17 cellular contexts compared by ENCODE assay signal in genomic region chr1:81313289-81313688, GRCh38.
DNase-seq lines count a peak whose midpoint lies in the region; ATAC-seq and TF ChIP-seq lines count a peak whose summit lies in the region.
"Had no signal": no experiment of that assay in that cellular context is flagged by ENCODE, and none has a peak within 500 bp of the region (broad histone marks: within the 10 kb centered on the region; RNA-seq: fewer than 3 reads in every experiment).

No MANE protein-coding gene starts in this region.

- no peak for DNase-seq in heart right ventricle
- no peak for DNase-seq in cardiac septum (ENCODE audit: low spot score)
- no peak for DNase-seq in left ventricle myocardium superior
- DNase-seq in neural progenitor cell (ENCODE audit: low spot score): no peak
- DNase-seq in GM23248: no peak
- no peak for DNase-seq in activated CD8-positive, alpha-beta memory T cell treated with anti-CD3 and anti-CD28 coated beads, Interleukin-2, amount 50 U/mL, for 4 hours
- DNase-seq in left colon: no peak
- DNase-seq: C1 segment of cervical spinal cord; Calu3; CD4-positive, alpha-beta T cell; DMS 273 treated with DMSO at 0.1 percent for 48 hours; DMS79 treated with DMSO at 0.1 percent for 48 hours; GDM1; IMR-90; KBM-7 had no signal

- in situ Hi-C loops in GM23248 (cut with MboI): no loop called here

- H3K27ac ChIP-seq in heart right ventricle (peak overlapping the region in 6 of 10 donors; percentile 20 to 61 (median 54)), HUES6 (ENCODE audit: low read depth, low read length) (no peak overlapping the region), neural progenitor cell (peak overlapping the region; percentile 65), GM23248 (no peak overlapping the region)

- H2AFZ ChIP-seq in neural progenitor cell (replicated peaks): no peak overlapping the region
- no peak overlapping the region for H2AFZ ChIP-seq in GM23248

- H3K36me3 ChIP-seq in heart right ventricle (no peaks in the 10 kb centered on the region), HUES6 (ENCODE audit: control insufficient read depth, insufficient read depth, low read length) (no peaks in the 10 kb centered on the region), neural progenitor cell (no peaks in the 10 kb centered on the region), GM23248 (ENCODE audit: low read depth) (no peaks in the 10 kb centered on the region)

- H3K9me3 ChIP-seq in heart right ventricle (no peaks in the 10 kb centered on the region), HUES6 (ENCODE audit: control insufficient read depth, insufficient read depth, low read depth, low read length) (no peaks in the 10 kb centered on the region), neural progenitor cell (ENCODE audit: low read depth) (no peaks in the 10 kb centered on the region), GM23248 (ENCODE audit: low read depth) (no peaks in the 10 kb centered on the region)

- H3F3A ChIP-seq in neural progenitor cell (ENCODE audit: low read depth) (peaks cover 57% of the 10 kb centered on the region), GM23248 (ENCODE audit: insufficient read depth) (no peaks in the 10 kb centered on the region)

- H3K9me3 Mint-ChIP-seq in neural progenitor cell: peaks cover 5% of the 10 kb centered on the region
- H3K9me3 Mint-ChIP-seq: CD4-positive, alpha-beta T cell had no signal

- WGBS in heart right ventricle, 2 donors: 48 to 63% methylated on average over 4 of the region's 4 CpGs
- 49 to 59% methylated on average over 4 of the region's 4 CpGs for WGBS in GM23248 (ENCODE audit: low coverage in 1 of 2, low lambda C conversion rate in 2 of 2, missing lambda C conversion rate in 2 of 2), 2 experiments

- H3K4me3 ChIP-seq in heart right ventricle: no peak overlapping the region
- H3K4me3 ChIP-seq in HUES6 (ENCODE audit: low read depth, low read length): peak overlapping the region; percentile 42; the same call in 1 of the 2 replicates
- H3K4me3 ChIP-seq in neural progenitor cell: no peak overlapping the region
- H3K4me3 ChIP-seq in GM23248: no peak overlapping the region

- H3K4me2 ChIP-seq in neural progenitor cell (peak overlapping the region; percentile 67), GM23248 (ENCODE audit: unreplicated experiment) (no peak overlapping the region)

- TF ChIP-seq CTCF in heart right ventricle (IDR thresholded peaks at IDR 0.05) (no peak), neural progenitor cell (IDR thresholded peaks at IDR 0.05) (no peak)

- H3K27me3 ChIP-seq in heart right ventricle (no peaks in the 10 kb centered on the region), HUES6 (ENCODE audit: control insufficient read depth, insufficient read depth, low read length) (no peaks in the 10 kb centered on the region), neural progenitor cell (no peaks in the 10 kb centered on the region), GM23248 (replicated peaks; ENCODE audit: insufficient read depth) (peaks cover 15% of the 10 kb centered on the region; the same call in 1 of the 2 replicates)

- intact Hi-C loops in heart right ventricle (cut with DNase I): loop anchor here in 3 of 10 donors (5.0 to 10.0 kb wide), 3 partner anchors 92 to 162 kb away; no protein-coding TSS in a partner anchor
- intact Hi-C loops in cardiac septum (cut with DNase I): loop anchor here (5.0 kb wide), 1 partner anchor 164 kb away; no protein-coding TSS in a partner anchor
- intact Hi-C loops in left ventricle myocardium superior (cut with micrococcal nuclease): loop anchor here (10.0 kb wide), 1 partner anchor 92 kb away; no protein-coding TSS in a partner anchor
- intact Hi-C loops in left colon (cut with DNase I, micrococcal nuclease): no loop called here

- H3K9ac ChIP-seq in HUES6 (ENCODE audit: low read length): no peak overlapping the region
- H3K9ac ChIP-seq in neural progenitor cell: no peak overlapping the region
- no peak overlapping the region for H3K9ac ChIP-seq in GM23248

- H3K4me1 Mint-ChIP-seq in neural progenitor cell: peaks cover 75% of the 10 kb centered on the region
- H3K4me1 Mint-ChIP-seq: B cell had no signal

- H4K20me1 ChIP-seq in neural progenitor cell (ENCODE audit: low read depth) (no peaks in the 10 kb centered on the region), GM23248 (ENCODE audit: insufficient read depth) (no peaks in the 10 kb centered on the region)

- peaks cover 4% of the 10 kb centered on the region for H3K79me2 ChIP-seq in neural progenitor cell (ENCODE audit: low read depth)
- no peaks in the 10 kb centered on the region for H3K79me2 ChIP-seq in GM23248 (ENCODE audit: insufficient read depth)

- H3K4me1 ChIP-seq in heart right ventricle (peaks cover 0 to 33% (median 14%) of the 10 kb centered on the region in 9 donors), HUES6 (ENCODE audit: control insufficient read depth, insufficient read depth, low read length) (peaks cover 65% of the 10 kb centered on the region), neural progenitor cell (peaks cover 94% of the 10 kb centered on the region), GM23248 (ENCODE audit: insufficient read depth) (no peaks in the 10 kb centered on the region)

- ATAC-seq in heart right ventricle (peak in 4 of 8 donors; percentile 36 to 60 (median 44)), left ventricle myocardium superior (peak; percentile 60), left colon (no peak)

- peak overlapping the region; percentile 81 for H3K27ac Mint-ChIP-seq in neural progenitor cell
- H3K27ac Mint-ChIP-seq: B cell; CD4-positive, alpha-beta T cell had no signal

- no peaks in the 10 kb centered on the region for H3K36me3 Mint-ChIP-seq in neural progenitor cell

- H3K4me3 Mint-ChIP-seq in neural progenitor cell: no peak overlapping the region
- H3K4me3 Mint-ChIP-seq: B cell; CD4-positive, alpha-beta T cell had no signal

- H3K27me3 Mint-ChIP-seq in neural progenitor cell (ENCODE audit: insufficient read depth, low read depth): no peaks in the 10 kb centered on the region
- H3K27me3 Mint-ChIP-seq: B cell; CD4-positive, alpha-beta T cell had no signal

- no peaks in the 10 kb centered on the region for H3K9me2 ChIP-seq in GM23248 (ENCODE audit: insufficient read depth)

Comparison
In these comparisons a context has a peak if more than half of its experiments do, and no peak if none do; other contexts are left out.
1. H3K27ac ChIP-seq: peak in heart right ventricle (6 of 10) and neural progenitor cell (single experiment); none in HUES6 (single experiment) and GM23248 (single experiment).
2. intact Hi-C loops: an anchor here in cardiac septum (5.0 kb wide) and left ventricle myocardium superior (10.0 kb wide); none called in left colon.